ENCODE assay signal across 8 cellular contexts in the genomic region with DNA sequence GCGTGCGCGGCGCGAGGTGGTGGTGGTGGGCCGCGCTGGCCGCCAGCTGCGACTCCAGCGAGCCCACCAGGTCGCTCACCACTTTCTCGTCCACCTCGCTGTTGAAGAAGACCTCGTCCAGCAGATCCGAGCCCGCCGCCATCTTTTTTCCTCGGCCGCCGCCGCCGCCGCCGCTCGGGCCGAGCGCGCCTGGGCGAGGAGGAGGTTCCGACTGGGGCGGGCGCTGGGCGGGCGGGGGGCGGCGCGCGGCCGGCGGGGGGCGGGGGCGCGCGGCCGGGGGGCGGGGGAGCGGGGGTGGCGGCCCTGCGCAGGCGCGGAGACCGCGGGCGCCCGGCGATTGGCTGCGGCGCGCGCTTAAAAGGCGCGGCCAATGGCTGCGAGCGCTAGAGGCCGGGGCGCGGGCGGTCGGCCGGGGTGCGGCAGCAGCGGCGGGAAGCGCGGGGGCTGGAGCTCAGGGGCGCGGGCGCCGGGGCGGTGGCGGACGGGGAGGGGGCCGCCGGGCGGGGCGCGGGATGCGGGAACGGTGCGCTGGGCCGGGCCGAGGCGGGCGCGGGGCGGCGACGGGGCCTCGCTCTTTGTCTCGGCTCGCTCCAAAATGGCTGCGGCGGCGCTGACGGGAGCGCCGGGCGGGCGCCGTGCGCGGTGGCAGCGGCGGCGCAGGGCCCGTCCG. TPM values are rescaled to one million over a fixed set of nuclear protein-coding genes. Genes with fewer than 3 reads are reported as not detected.
DNase-seq lines count a peak whose midpoint lies in the region; ATAC-seq and TF ChIP-seq lines count a peak whose summit lies in the region.

A gene with protein sequence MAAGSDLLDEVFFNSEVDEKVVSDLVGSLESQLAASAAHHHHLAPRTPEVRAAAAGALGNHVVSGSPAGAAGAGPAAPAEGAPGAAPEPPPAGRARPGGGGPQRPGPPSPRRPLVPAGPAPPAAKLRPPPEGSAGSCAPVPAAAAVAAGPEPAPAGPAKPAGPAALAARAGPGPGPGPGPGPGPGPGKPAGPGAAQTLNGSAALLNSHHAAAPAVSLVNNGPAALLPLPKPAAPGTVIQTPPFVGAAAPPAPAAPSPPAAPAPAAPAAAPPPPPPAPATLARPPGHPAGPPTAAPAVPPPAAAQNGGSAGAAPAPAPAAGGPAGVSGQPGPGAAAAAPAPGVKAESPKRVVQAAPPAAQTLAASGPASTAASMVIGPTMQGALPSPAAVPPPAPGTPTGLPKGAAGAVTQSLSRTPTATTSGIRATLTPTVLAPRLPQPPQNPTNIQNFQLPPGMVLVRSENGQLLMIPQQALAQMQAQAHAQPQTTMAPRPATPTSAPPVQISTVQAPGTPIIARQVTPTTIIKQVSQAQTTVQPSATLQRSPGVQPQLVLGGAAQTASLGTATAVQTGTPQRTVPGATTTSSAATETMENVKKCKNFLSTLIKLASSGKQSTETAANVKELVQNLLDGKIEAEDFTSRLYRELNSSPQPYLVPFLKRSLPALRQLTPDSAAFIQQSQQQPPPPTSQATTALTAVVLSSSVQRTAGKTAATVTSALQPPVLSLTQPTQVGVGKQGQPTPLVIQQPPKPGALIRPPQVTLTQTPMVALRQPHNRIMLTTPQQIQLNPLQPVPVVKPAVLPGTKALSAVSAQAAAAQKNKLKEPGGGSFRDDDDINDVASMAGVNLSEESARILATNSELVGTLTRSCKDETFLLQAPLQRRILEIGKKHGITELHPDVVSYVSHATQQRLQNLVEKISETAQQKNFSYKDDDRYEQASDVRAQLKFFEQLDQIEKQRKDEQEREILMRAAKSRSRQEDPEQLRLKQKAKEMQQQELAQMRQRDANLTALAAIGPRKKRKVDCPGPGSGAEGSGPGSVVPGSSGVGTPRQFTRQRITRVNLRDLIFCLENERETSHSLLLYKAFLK (minus strand): TSS at position 213 of the 670 bp plus-strand sequence. CDS start 71 bp downstream, at position 142.

- TF ChIP-seq CTCF in RWPE2 (IDR thresholded peaks at IDR 0.05; ENCODE audit: poor library complexity, severe bottlenecking) (no peak), fibroblast of the aortic adventitia (IDR thresholded peaks at IDR 0.05; ENCODE audit: insufficient read depth, low read length) (no peak), nephron progenitor cell (IDR thresholded peaks at IDR 0.05) (no peak)

- H3K9me3 Mint-ChIP-seq in nephron progenitor cell = peaks cover 6% of the 10 kb centered on the region
- no peaks in the 10 kb centered on the region for H3K9me3 Mint-ChIP-seq in stimulated activated naive CD8-positive, alpha-beta T cell treated with anti-CD3 and anti-CD28 coated beads, Interleukin-15, amount 100 ng/mL, for 72 hours

- TF ChIP-seq RAD21 in Ishikawa (IDR thresholded peaks at IDR 0.05; ENCODE audit: low read depth) = no peak

- H3K4me1 Mint-ChIP-seq in nephron progenitor cell = peaks cover 69% of the 10 kb centered on the region
- H3K4me1 Mint-ChIP-seq in stimulated activated naive CD8-positive, alpha-beta T cell treated with anti-CD3 and anti-CD28 coated beads, Interleukin-15, amount 100 ng/mL, for 72 hours = peaks cover 56% of the 10 kb centered on the region

- TF ChIP-seq EP300 in Ishikawa (IDR thresholded peaks at IDR 0.05; ENCODE audit: borderline replicate concordance) = 0 out of 2 replicates have a peak, but pooled peaks have one; percentile 13

- peaks cover 28% of the 10 kb centered on the region for H3K27me3 Mint-ChIP-seq in nephron progenitor cell (ENCODE audit: low read depth, poor library complexity)
- no peaks in the 10 kb centered on the region for H3K27me3 Mint-ChIP-seq in stimulated activated naive CD8-positive, alpha-beta T cell treated with anti-CD3 and anti-CD28 coated beads, Interleukin-15, amount 100 ng/mL, for 72 hours

- no peaks in the 10 kb centered on the region for H3K27me3 ChIP-seq in RWPE2 (ENCODE audit: insufficient read depth, poor library complexity, severe bottlenecking)

- peaks cover 19% of the 10 kb centered on the region for H3K36me3 Mint-ChIP-seq in nephron progenitor cell (ENCODE audit: low read depth)

- DNase-seq in DMS153 treated with DMSO at 0.1 percent for 48 hours (lab: John Stamatoyannopoulos, UW; ENCODE audit: unreplicated experiment) (peak; percentile 60), RWPE2 (ENCODE audit: low spot score) (peak; percentile 66), fibroblast of the aortic adventitia (ENCODE audit: low read depth) (peak; percentile 66), nephron progenitor cell (peak; percentile 85)
- DNase-seq in activated T-helper 9 cell treated with anti-CD3 and anti-CD28 coated beads, Interleukin-2, amount 50 U/mL, for 16 hours (ENCODE audit: low read depth) = peak; percentile 74
- DNase-seq in stimulated activated naive CD8-positive, alpha-beta T cell treated with anti-CD3 and anti-CD28 coated beads, Interleukin-15, amount 100 ng/mL, for 72 hours = peak; percentile 81 to 85

- H3K4me3 ChIP-seq in RWPE2 (ENCODE audit: severe bottlenecking) (peak within 1 kb of the TSS; percentile 99), fibroblast of the aortic adventitia (ENCODE audit: low read depth, low read length) (peak within 1 kb of the TSS; percentile 72)

- peak within 1 kb of the TSS; percentile 97 for H3K27ac Mint-ChIP-seq in nephron progenitor cell
- peak within 1 kb of the TSS; percentile 92 to 97 for H3K27ac Mint-ChIP-seq in stimulated activated naive CD8-positive, alpha-beta T cell treated with anti-CD3 and anti-CD28 coated beads, Interleukin-15, amount 100 ng/mL, for 72 hours

- peak within 1 kb of the TSS; percentile 68 for H3K27ac ChIP-seq in RWPE2 (ENCODE audit: poor library complexity, severe bottlenecking)

- H3K4me1 ChIP-seq in RWPE2 (ENCODE audit: insufficient read depth, poor library complexity, severe bottlenecking) = peaks cover 7% of the 10 kb centered on the region

- no peaks in the 10 kb centered on the region for H3K9me3 ChIP-seq in RWPE2 (ENCODE audit: severe bottlenecking)

- ATAC-seq in GM21529 (IDR thresholded peaks at IDR 0.05; ENCODE audit: unreplicated experiment) (peak; percentile 60), RWPE2 (ENCODE audit: low read depth) (peak; percentile 40)
- peak; percentile 77 for ATAC-seq in stimulated activated naive CD8-positive, alpha-beta T cell treated with anti-CD3 and anti-CD28 coated beads, Interleukin-15, amount 100 ng/mL, for 72 hours

- peaks cover 28% of the 10 kb centered on the region for H3K36me3 ChIP-seq in RWPE2 (ENCODE audit: low read depth)

- peak within 1 kb of the TSS; percentile 86 for H3K4me3 Mint-ChIP-seq in nephron progenitor cell
- peak within 1 kb of the TSS; percentile 90 to 93 for H3K4me3 Mint-ChIP-seq in stimulated activated naive CD8-positive, alpha-beta T cell treated with anti-CD3 and anti-CD28 coated beads, Interleukin-15, amount 100 ng/mL, for 72 hours

TF ChIP-seq in Ishikawa, 13 proteins besides CTCF, POLR2A, EP300 and RAD21:
- TF ChIP-seq YY1 (IDR thresholded peaks at IDR 0.05; ENCODE audit: low read depth) (peak; percentile 89), TAF1 (IDR thresholded peaks at IDR 0.05; ENCODE audit: low read depth) (peak; percentile 87)
- TF ChIP-seq, protein P1, sequence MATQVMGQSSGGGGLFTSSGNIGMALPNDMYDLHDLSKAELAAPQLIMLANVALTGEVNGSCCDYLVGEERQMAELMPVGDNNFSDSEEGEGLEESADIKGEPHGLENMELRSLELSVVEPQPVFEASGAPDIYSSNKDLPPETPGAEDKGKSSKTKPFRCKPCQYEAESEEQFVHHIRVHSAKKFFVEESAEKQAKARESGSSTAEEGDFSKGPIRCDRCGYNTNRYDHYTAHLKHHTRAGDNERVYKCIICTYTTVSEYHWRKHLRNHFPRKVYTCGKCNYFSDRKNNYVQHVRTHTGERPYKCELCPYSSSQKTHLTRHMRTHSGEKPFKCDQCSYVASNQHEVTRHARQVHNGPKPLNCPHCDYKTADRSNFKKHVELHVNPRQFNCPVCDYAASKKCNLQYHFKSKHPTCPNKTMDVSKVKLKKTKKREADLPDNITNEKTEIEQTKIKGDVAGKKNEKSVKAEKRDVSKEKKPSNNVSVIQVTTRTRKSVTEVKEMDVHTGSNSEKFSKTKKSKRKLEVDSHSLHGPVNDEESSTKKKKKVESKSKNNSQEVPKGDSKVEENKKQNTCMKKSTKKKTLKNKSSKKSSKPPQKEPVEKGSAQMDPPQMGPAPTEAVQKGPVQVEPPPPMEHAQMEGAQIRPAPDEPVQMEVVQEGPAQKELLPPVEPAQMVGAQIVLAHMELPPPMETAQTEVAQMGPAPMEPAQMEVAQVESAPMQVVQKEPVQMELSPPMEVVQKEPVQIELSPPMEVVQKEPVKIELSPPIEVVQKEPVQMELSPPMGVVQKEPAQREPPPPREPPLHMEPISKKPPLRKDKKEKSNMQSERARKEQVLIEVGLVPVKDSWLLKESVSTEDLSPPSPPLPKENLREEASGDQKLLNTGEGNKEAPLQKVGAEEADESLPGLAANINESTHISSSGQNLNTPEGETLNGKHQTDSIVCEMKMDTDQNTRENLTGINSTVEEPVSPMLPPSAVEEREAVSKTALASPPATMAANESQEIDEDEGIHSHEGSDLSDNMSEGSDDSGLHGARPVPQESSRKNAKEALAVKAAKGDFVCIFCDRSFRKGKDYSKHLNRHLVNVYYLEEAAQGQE (IDR thresholded peaks at IDR 0.05; ENCODE audit: low read depth) = no peak

RNA-seq across cellular contexts. Expression of the gene that starts here (rescaled TPM):
- total RNA-seq in fibroblast of the aortic adventitia (ENCODE audit: low replicate concordance) = 2.9 and 5.4 TPM in 2 replicates

Comparison
In these comparisons a context has a peak if more than half of its experiments do, and no peak if none do; other contexts are left out.
1. Peak in every context shown above with its lines: DNase-seq, ATAC-seq, H3K4me3 ChIP-seq and H3K27ac ChIP-seq.